8 cellular contexts compared by ENCODE assay signal in the genomic region with DNA sequence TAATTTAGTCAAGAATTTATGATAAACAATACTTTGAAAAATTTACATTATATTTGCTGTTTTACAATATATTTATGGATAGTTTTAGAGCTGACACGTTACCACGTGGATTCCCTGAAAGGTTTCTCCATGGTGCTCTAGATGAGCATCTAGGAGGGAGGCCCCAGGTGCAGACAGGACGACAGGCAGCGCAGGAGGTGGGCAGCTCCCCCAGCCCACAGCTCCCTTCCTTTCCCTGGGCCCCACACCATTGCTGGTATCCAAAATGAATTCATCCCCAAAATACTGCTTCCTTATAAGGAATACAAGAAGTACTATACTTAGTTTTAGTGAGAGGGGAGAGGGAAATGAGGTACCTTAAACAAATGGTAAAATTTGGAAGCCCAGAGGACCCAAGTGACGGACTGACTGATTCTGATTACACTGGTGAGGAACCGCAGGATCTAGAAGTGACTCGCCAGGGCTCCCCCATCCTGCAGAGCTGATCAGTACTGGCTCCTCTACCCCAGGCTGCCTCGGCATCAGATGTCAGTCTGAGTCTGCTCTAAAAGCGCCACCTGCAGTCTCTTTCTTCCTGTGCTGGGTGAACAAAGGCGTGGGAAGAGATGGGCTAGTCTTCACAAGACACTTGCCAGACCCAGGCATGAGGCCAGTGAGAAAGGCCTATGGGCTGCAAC.
DNase-seq lines count a peak whose midpoint lies in the region; ATAC-seq, FAIRE-seq and TF ChIP-seq lines count a peak whose summit lies in the region.

No MANE protein-coding gene starts in this region.

- H3K27me3 ChIP-seq in HUES6 (ENCODE audit: control insufficient read depth, insufficient read depth, low read length) (no peaks in the 10 kb centered on the region), pancreas (no peaks in the 10 kb centered on the region)

- ATAC-seq in GM21576 (IDR thresholded peaks at IDR 0.05; ENCODE audit: unreplicated experiment) = peak; percentile 94
- no peak for ATAC-seq in pancreas

- peak; percentile 35 for DNase-seq in EH (ENCODE audit: low read depth)
- peak; percentile 32 for DNase-seq in SK-MEL-5 (ENCODE audit: low read depth, low spot score)
- DNase-seq in activated naive CD4-positive, alpha-beta T cell treated with anti-CD3 and anti-CD28 coated beads, Interleukin-2, amount 50 U/mL, for 16 hours = peak; percentile 46
- DNase-seq in left kidney (ENCODE audit: low read depth, low spot score) = peak; percentile 84
- peak; percentile 71 for DNase-seq in stimulated activated naive CD4-positive, alpha-beta T cell treated with Interleukin-2 at 50 U/mL for 16 hours (lab: John Stamatoyannopoulos, UW)
- no peak for DNase-seq in pancreas

- no peak for FAIRE-seq in pancreas (lab: Jason Lieb, UNC)

- intact Hi-C loops in pancreas (cut with DNase I) = no loop called here

- H3K36me3 ChIP-seq in HUES6 (ENCODE audit: control insufficient read depth, insufficient read depth, low read length) = peaks cover 68% of the 10 kb centered on the region
- H3K36me3 ChIP-seq in pancreas = peaks cover 5 to 37% (median 11%) of the 10 kb centered on the region in 3 donors

- H3K9me3 ChIP-seq in HUES6 (ENCODE audit: control insufficient read depth, insufficient read depth, low read depth, low read length) = no peaks in the 10 kb centered on the region
- H3K9me3 ChIP-seq in pancreas = no peaks in the 10 kb centered on the region

- peak overlapping the region; percentile 1 for H3K9ac ChIP-seq in HUES6 (ENCODE audit: low read length)

- 89 to 96% methylated on average over 10 of the region's 10 CpGs for WGBS in pancreas, 2 donors

- 0 out of 2 replicates have a peak overlapping the region, but pooled peaks have one; percentile 1 for H3K27ac ChIP-seq in HUES6 (ENCODE audit: low read depth, low read length)
- H3K27ac ChIP-seq in pancreas = no peak overlapping the region

- H3K4me3 ChIP-seq in HUES6 (ENCODE audit: low read depth, low read length) (no peak overlapping the region), pancreas (no peak overlapping the region)

- in situ Hi-C loops in SK-MEL-5 (cut with HindIII; ENCODE audit: low pct_unique_long_range_greater_than_20kb, low sequenced_read_pairs) = no loop called here

- TF ChIP-seq CTCF in pancreas (IDR thresholded peaks at IDR 0.05) = no peak

- peaks cover 17% of the 10 kb centered on the region for H3K4me1 ChIP-seq in HUES6 (ENCODE audit: control insufficient read depth, insufficient read depth, low read length)
- no peaks in the 10 kb centered on the region for H3K4me1 ChIP-seq in pancreas

Comparison
In these comparisons a context has a peak if more than half of its experiments do, and no peak if none do; other contexts are left out.
1. DNase-seq: peak in EH (single experiment), SK-MEL-5 (single experiment), activated naive CD4-positive, alpha-beta T cell treated with anti-CD3 and anti-CD28 coated beads, Interleukin-2, amount 50 U/mL, for 16 hours (single experiment), left kidney (single experiment) and stimulated activated naive CD4-positive, alpha-beta T cell treated with Interleukin-2 at 50 U/mL for 16 hours (single experiment); none in pancreas (0 of 6).